In the genomic region with DNA sequence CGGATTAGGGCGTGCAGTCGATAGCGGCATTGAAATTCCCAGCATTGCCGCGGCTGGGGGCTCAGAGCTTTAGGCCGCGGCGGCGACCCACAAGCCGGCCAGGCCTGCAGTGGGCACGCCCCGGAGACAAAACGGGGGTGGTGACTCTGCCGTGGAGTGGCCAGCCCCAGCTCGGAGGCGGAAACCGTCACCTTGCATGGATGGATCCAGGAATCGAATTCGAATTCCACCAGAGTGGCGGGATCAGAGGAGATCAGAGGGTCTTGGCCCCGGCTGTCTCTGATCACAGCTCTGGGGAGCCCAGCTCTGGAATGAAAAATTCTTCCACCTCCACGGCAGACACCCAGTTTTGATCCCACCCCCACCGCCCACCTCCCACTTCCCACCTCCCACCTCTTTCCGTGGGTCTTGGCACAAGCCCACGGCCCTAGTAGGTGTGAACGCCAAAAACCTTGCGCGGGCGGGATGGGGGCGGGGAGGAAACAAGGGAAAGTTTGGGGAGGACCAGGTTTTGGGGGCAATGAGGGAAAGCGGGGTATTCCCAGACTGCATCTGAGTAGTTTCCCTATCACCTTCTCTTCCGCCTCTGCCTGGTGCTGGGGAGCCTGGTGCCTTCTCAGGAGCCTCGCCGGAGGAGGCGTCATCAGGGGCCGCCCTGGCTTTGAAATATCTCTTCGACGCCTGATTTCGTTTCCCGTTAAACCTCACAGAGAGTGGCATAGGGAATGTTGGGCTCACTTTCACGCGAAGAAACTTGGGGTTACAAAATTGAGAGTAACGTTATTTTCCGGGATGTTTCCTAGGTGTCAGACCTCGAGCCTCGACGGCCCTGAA, we compare ENCODE assay signal across 2 cellular contexts.
TF ChIP-seq lines count a peak whose summit lies in the region.

No MANE protein-coding gene starts in this region.

TF ChIP-seq in A549, 52 proteins besides CTCF, POLR2A, EP300 and RAD21:
- TF ChIP-seq CBX2 (IDR thresholded peaks at IDR 0.05; ENCODE audit: borderline replicate concordance, low read depth): no peak
- TF ChIP-seq GATA3 (IDR thresholded peaks at IDR 0.05; ENCODE audit: borderline replicate concordance): no peak
- no peak for TF ChIP-seq EHMT2 (IDR thresholded peaks at IDR 0.05; ENCODE audit: low read depth)
- no peak for TF ChIP-seq HDAC2 (IDR thresholded peaks at IDR 0.05)
- TF ChIP-seq NR3C1 (IDR thresholded peaks at IDR 0.05): no peak
- no peak for TF ChIP-seq ZC3H11A (IDR thresholded peaks at IDR 0.05)
- TF ChIP-seq RCOR1 (IDR thresholded peaks at IDR 0.05; ENCODE audit: low read depth, low read length): no peak
- TF ChIP-seq KDM5A (IDR thresholded peaks at IDR 0.05): no peak
- TF ChIP-seq ESRRA (IDR thresholded peaks at IDR 0.05; ENCODE audit: borderline replicate concordance, low read length): no peak

TF ChIP-seq in IMR-90, 13 proteins besides CTCF, POLR2A, EP300 and RAD21:
- TF ChIP-seq CEBPB (IDR thresholded peaks at IDR 0.05; ENCODE audit: low read depth, low read length) (no peak), FOS (IDR thresholded peaks at IDR 0.05; ENCODE audit: low read depth, low read length) (no peak), MXI1 (IDR thresholded peaks at IDR 0.05; ENCODE audit: borderline replicate concordance, low read depth, low read length) (no peak), NFE2L2 (IDR thresholded peaks at IDR 0.05; ENCODE audit: low read depth, low read length) (no peak), RFX5 (IDR thresholded peaks at IDR 0.05; ENCODE audit: low read depth, low read length) (no peak), MAZ (IDR thresholded peaks at IDR 0.05; ENCODE audit: borderline replicate concordance, low read depth, low read length) (no peak), MAFK (IDR thresholded peaks at IDR 0.05; ENCODE audit: low read depth, low read length) (no peak), SMC3 (IDR thresholded peaks at IDR 0.05; ENCODE audit: low read depth, low read length) (no peak), RCOR1 (IDR thresholded peaks at IDR 0.05; ENCODE audit: insufficient replicate concordance, low read length) (no peak), CHD1 (IDR thresholded peaks at IDR 0.05; ENCODE audit: low read depth, low read length) (no peak), BHLHE40 (IDR thresholded peaks at IDR 0.05; ENCODE audit: low read depth, low read length) (no peak)
- TF ChIP-seq, protein P1, sequence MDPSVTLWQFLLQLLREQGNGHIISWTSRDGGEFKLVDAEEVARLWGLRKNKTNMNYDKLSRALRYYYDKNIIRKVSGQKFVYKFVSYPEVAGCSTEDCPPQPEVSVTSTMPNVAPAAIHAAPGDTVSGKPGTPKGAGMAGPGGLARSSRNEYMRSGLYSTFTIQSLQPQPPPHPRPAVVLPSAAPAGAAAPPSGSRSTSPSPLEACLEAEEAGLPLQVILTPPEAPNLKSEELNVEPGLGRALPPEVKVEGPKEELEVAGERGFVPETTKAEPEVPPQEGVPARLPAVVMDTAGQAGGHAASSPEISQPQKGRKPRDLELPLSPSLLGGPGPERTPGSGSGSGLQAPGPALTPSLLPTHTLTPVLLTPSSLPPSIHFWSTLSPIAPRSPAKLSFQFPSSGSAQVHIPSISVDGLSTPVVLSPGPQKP (IDR thresholded peaks at IDR 0.05; ENCODE audit: borderline replicate concordance, low read depth, low read length): no peak
- TF ChIP-seq, protein P2, sequence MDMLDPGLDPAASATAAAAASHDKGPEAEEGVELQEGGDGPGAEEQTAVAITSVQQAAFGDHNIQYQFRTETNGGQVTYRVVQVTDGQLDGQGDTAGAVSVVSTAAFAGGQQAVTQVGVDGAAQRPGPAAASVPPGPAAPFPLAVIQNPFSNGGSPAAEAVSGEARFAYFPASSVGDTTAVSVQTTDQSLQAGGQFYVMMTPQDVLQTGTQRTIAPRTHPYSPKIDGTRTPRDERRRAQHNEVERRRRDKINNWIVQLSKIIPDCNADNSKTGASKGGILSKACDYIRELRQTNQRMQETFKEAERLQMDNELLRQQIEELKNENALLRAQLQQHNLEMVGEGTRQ (IDR thresholded peaks at IDR 0.05; ENCODE audit: low read depth, low read length): no peak
